ENCODE assay signal across 1 cellular context in genomic region chr12:103499571-103499970, GRCh38.
TF ChIP-seq lines count a peak whose summit lies in the region.

No MANE protein-coding gene starts in this region.

TF ChIP-seq in GM23338, 12 proteins besides CTCF, POLR2A, EP300 and RAD21:
- TF ChIP-seq REST (IDR thresholded peaks at IDR 0.05; ENCODE audit: unreplicated experiment): no peak
- no peak for TF ChIP-seq CREB1 (CRISPR knock-in tag; IDR thresholded peaks at IDR 0.05; ENCODE audit: low read depth)
- no peak for TF ChIP-seq NANOG (IDR thresholded peaks at IDR 0.05; ENCODE audit: borderline replicate concordance)
- no peak for TF ChIP-seq EZH2phosphoT487 (IDR thresholded peaks at IDR 0.05; ENCODE audit: unreplicated experiment)
- no peak for TF ChIP-seq POLR2AphosphoS5 (IDR thresholded peaks at IDR 0.05; ENCODE audit: low read depth)
- no peak for TF ChIP-seq ZNF114 (CRISPR knock-in tag; IDR thresholded peaks at IDR 0.05)
- TF ChIP-seq ZNF462 (CRISPR knock-in tag; IDR thresholded peaks at IDR 0.05): no peak
- no peak for TF ChIP-seq EZH2 (IDR thresholded peaks at IDR 0.05; ENCODE audit: low read depth, unreplicated experiment)
TF ChIP-seq in GM23338: peak in this region for 0.
